In genomic region chrX:49043220-49043986, GRCh38 we compare ENCODE assay signal across 8 cellular contexts. TPM values are rescaled to one million over a fixed set of nuclear protein-coding genes. Genes with fewer than 3 reads are reported as not detected.
A peak's percentile ranks its signal among the peaks of the same experiment; 100 is the strongest.
DNase-seq lines count a peak whose midpoint lies in the region; ATAC-seq, FAIRE-seq and TF ChIP-seq lines count a peak whose summit lies in the region.

Gene TFE3 (minus strand): TSS chrX:49043357. CDS start chrX:49043226, 131 bp downstream.

- peak within 1 kb of the TSS; percentile 66 to 86 (median 70) for H3K4me3 ChIP-seq in endothelial cell of umbilical vein (replicated peaks in 1 of 3; ENCODE audit: insufficient read depth in 1 of 3, low read depth in 1 of 3, low read length in 3 of 3)

- peak within 1 kb of the TSS; percentile 80 for H3K9ac ChIP-seq in endothelial cell of umbilical vein (replicated peaks; ENCODE audit: extremely low read depth, insufficient read depth, low read length)

- no peaks in the 10 kb centered on the region for H3K27me3 ChIP-seq in endothelial cell of umbilical vein (ENCODE audit: control insufficient read depth in 2 of 2, insufficient read depth in 2 of 2, low read length in 2 of 2)

- H3K36me3 ChIP-seq in endothelial cell of umbilical vein (ENCODE audit: control insufficient read depth in 2 of 2, extremely low read depth in 1 of 2, insufficient read depth in 2 of 2, low read length in 2 of 2): peaks cover 0 to 6% of the 10 kb centered on the region in 2 experiments

- no peaks in the 10 kb centered on the region for H3K9me1 ChIP-seq in endothelial cell of umbilical vein (replicated peaks; ENCODE audit: control insufficient read depth, extremely low read depth, insufficient read depth, low read length)

- H3K9me3 Mint-ChIP-seq in IgD-negative memory B cell: peaks cover 0 to 3% (median 0%) of the 10 kb centered on the region in 3 donors

- peak within 1 kb of the TSS; percentile 86 for H3K27ac ChIP-seq in endothelial cell of umbilical vein (ENCODE audit: insufficient read depth, low read depth, low read length)

- H3K4me1 ChIP-seq in endothelial cell of umbilical vein (ENCODE audit: control insufficient read depth, extremely low read depth, insufficient read depth, low read length): peaks cover 33% of the 10 kb centered on the region

- peak; percentile 59 for TF ChIP-seq CTCF in endothelial cell of umbilical vein (IDR thresholded peaks at IDR 0.05; ENCODE audit: extremely low read depth in 1 of 2, insufficient read depth in 1 of 2, low read depth in 1 of 2, low read length in 2 of 2)

- no TSS peak for BruUV-seq in endothelial cell of umbilical vein (replicated peaks; lab: Mats Ljungman, UMichigan)

- peak within 1 kb of the TSS; percentile 93 to 95 (median 95) for H3K27ac Mint-ChIP-seq in IgD-negative memory B cell

- DNase-seq in DMS 273 treated with DMSO at 0.1 percent for 48 hours (lab: John Stamatoyannopoulos, UW) (peak; percentile 98), OCI-M1 (lab: John Stamatoyannopoulos, UW) (peak; percentile 99), activated T-cell treated with anti-CD3 and anti-CD28 coated beads for 24 hours (ENCODE audit: low read depth) (peak; percentile 91), endothelial cell of umbilical vein (ENCODE audit: low read depth, low spot score) (peak; percentile 99), middle frontal gyrus (ENCODE audit: extremely low spot score, low spot score) (peak; percentile 92)
- peak; percentile 88 to 92 for DNase-seq in stimulated activated CD8-positive, alpha-beta memory T cell treated with anti-CD3 and anti-CD28 coated beads, Interleukin-2, amount 100 ng/mL, for 48 hours (ENCODE audit: low read depth in 2 of 2)

- intact Hi-C loops in endothelial cell of umbilical vein (cut with micrococcal nuclease): loop anchor here (1.0 to 5.0 kb wide), 9 partner anchors 29 to 243 kb away; partner anchors contain the start of gene MAGIX

- H3K27me3 Mint-ChIP-seq in IgD-negative memory B cell: no peaks in the 10 kb centered on the region

- peak; percentile 41 for TF ChIP-seq POLR2A in endothelial cell of umbilical vein (IDR thresholded peaks at IDR 0.05; ENCODE audit: low read depth, low read length)

- H3K36me3 Mint-ChIP-seq in IgD-negative memory B cell: no peaks in the 10 kb centered on the region

- CTCF ChIA-PET in endothelial cell of umbilical vein (lab: Charles Lee): interaction anchor here (0.6 to 3.3 kb wide), 6 partner anchors 12 to 71 kb away, joined by 3 to 17 read pairs (median 6); partner anchors contain the start of gene KCND1

- H3K79me2 ChIP-seq in endothelial cell of umbilical vein (ENCODE audit: control insufficient read depth, insufficient read depth, low read length): peaks cover 29% of the 10 kb centered on the region

- H3K9me3 ChIP-seq in endothelial cell of umbilical vein (replicated peaks; ENCODE audit: control insufficient read depth, insufficient read depth, low read length): no peaks in the 10 kb centered on the region

- peak within 1 kb of the TSS; percentile 77 to 96 (median 88) for H3K4me3 Mint-ChIP-seq in IgD-negative memory B cell

- peak; percentile 100 for FAIRE-seq in endothelial cell of umbilical vein (lab: Jason Lieb, UNC)

- ATAC-seq in GM21529 (IDR thresholded peaks at IDR 0.05; ENCODE audit: unreplicated experiment): peak; percentile 80

- peak within 1 kb of the TSS; percentile 61 for H3K4me2 ChIP-seq in endothelial cell of umbilical vein (ENCODE audit: insufficient read depth, low read length)

- H2AFZ ChIP-seq in endothelial cell of umbilical vein (ENCODE audit: low read depth, low read length): peak within 1 kb of the TSS; percentile 67

- POLR2A ChIA-PET in endothelial cell of umbilical vein (lab: Charles Lee): interaction anchor here (0.6 to 1.4 kb wide), 4 partner anchors 10 to 85 kb away, joined by 3 to 8 read pairs (median 4); partner anchors contain the start of gene GRIPAP1

- dilution Hi-C loops in endothelial cell of umbilical vein (cut with MboI; ENCODE audit: extremely low pct_ligation_motif_present, low sequenced_read_pairs): no loop called here

- H4K20me1 ChIP-seq in endothelial cell of umbilical vein (replicated peaks; ENCODE audit: control insufficient read depth, extremely low read depth, insufficient read depth, low read length): no peaks in the 10 kb centered on the region

- H3K4me1 Mint-ChIP-seq in IgD-negative memory B cell: peaks cover 8 to 16% (median 14%) of the 10 kb centered on the region in 3 donors

TF ChIP-seq in endothelial cell of umbilical vein, 7 proteins besides CTCF, POLR2A, EP300 and RAD21:
- TF ChIP-seq FOS (IDR thresholded peaks at IDR 0.05; ENCODE audit: borderline replicate concordance, insufficient read depth, low read length) (peak; percentile 31), POLR2AphosphoS5 (IDR thresholded peaks at IDR 0.05; ENCODE audit: insufficient read depth, low read depth, low read length) (peak; percentile 62), GATA2 (IDR thresholded peaks at IDR 0.05; ENCODE audit: insufficient read depth, insufficient read length, low read depth, low read length) (no peak)

RNA-seq across cellular contexts. Expression of gene TFE3, which starts in this region (rescaled TPM):
- 6.7 TPM for polyA plus RNA-seq in IgD-negative memory B cell
- 35.5 and 37.1 TPM in 2 replicates for total RNA-seq in endothelial cell of umbilical vein
- 22.3 and 26.8 TPM in 2 replicates for polyA plus RNA-seq in endothelial cell of umbilical vein
- polyA plus RNA-seq in endothelial cell of umbilical vein (2011; cell fraction: cytosol; rRNA removed): 13.5 and 18.2 TPM in 2 replicates
- polyA plus RNA-seq in endothelial cell of umbilical vein (2011; cell fraction: nucleus; rRNA removed): 19.1 and 21.2 TPM in 2 replicates
- 34.9 and 39.8 TPM in 2 replicates for polyA plus RNA-seq in endothelial cell of umbilical vein (2012)
- polyA minus RNA-seq in endothelial cell of umbilical vein: 25.1 and 40.6 TPM in 2 replicates
- 34.6 TPM for polyA minus RNA-seq in endothelial cell of umbilical vein (2011; cell fraction: cytosol; rRNA and poly(A)+ RNA removed)
- 13.8 and 17.8 TPM in 2 replicates for polyA minus RNA-seq in endothelial cell of umbilical vein (2011; cell fraction: nucleus; rRNA and poly(A)+ RNA removed)

Comparison
In these comparisons a context has a peak if more than half of its experiments do, and no peak if none do; other contexts are left out.
1. Peak in every context shown above with its lines: DNase-seq, ATAC-seq, H3K4me3 ChIP-seq and H3K27ac ChIP-seq.